ENCODE assay signal across 17 cellular contexts in the genomic region with DNA sequence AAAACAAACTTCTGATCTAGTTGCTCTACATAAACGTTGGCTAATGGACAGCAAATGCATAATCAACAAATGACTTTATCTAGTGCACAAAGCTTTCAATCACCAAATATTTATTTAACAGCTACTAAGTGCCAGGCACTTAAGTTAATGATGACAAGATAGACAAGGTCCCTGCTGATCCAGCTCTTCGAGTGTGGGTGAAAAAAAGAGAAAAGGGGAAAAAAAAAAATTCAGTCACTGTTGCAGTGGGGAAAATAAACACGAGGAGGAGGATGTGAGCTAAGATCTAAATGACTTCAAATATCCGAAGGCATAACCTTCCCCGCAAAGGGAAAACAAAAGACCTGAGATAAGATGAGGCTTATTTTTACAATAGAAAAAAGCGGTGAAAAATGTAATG. TPM values are rescaled to one million over a fixed set of nuclear protein-coding genes. Genes with fewer than 3 reads are reported as not detected.
DNase-seq lines count a peak whose midpoint lies in the region; ATAC-seq, FAIRE-seq and TF ChIP-seq lines count a peak whose summit lies in the region.
"Had no signal": no experiment of that assay in that cellular context is flagged by ENCODE, and none has a peak within 500 bp of the region (broad histone marks: within the 10 kb centered on the region; RNA-seq: fewer than 3 reads in every experiment).

No MANE protein-coding gene starts in this region.

- H3K27me3 Mint-ChIP-seq in activated T-cell treated with anti-CD3 and anti-CD28 coated beads, Interleukin-2, amount 50 U/mL, for 4 hours (ENCODE audit: low read depth) = no peaks in the 10 kb centered on the region
- no peaks in the 10 kb centered on the region for H3K27me3 Mint-ChIP-seq in osteocyte (ENCODE audit: unreplicated experiment)
- H3K27me3 Mint-ChIP-seq: natural killer cell treated with Interleukin-12 subunit alpha and Interleukin-12 subunit beta and Interleukin-15 and Interleukin-18, amount 100 ng/mL, for 72 hours had no signal

- in situ Hi-C loops in K562 (cut with MboI) = no loop called here

- TF ChIP-seq POLR2A in K562 (conservative IDR thresholded peaks at IDR 0.05) = no peak

- no peaks in the 10 kb centered on the region for H3K9me3 Mint-ChIP-seq in activated T-cell treated with anti-CD3 and anti-CD28 coated beads, Interleukin-2, amount 50 U/mL, for 4 hours
- H3K9me3 Mint-ChIP-seq in osteocyte (ENCODE audit: unreplicated experiment) = no peaks in the 10 kb centered on the region
- H3K9me3 Mint-ChIP-seq: natural killer cell treated with Interleukin-12 subunit alpha and Interleukin-12 subunit beta and Interleukin-15 and Interleukin-18, amount 100 ng/mL, for 72 hours had no signal

- TF ChIP-seq EP300 in K562 (IDR thresholded peaks at IDR 0.05; ENCODE audit: low read length) = no peak

- H3K4me3 Mint-ChIP-seq in activated T-cell treated with anti-CD3 and anti-CD28 coated beads, Interleukin-2, amount 50 U/mL, for 4 hours = peak overlapping the region; percentile 3
- no peak overlapping the region for H3K4me3 Mint-ChIP-seq in osteocyte (ENCODE audit: unreplicated experiment)
- H3K4me3 Mint-ChIP-seq: natural killer cell treated with Interleukin-12 subunit alpha and Interleukin-12 subunit beta and Interleukin-15 and Interleukin-18, amount 100 ng/mL, for 72 hours had no signal

- TF ChIP-seq CTCF in K562 (IDR thresholded peaks at IDR 0.05 in 2 of 3, conservative IDR thresholded peaks at IDR 0.05 in 1 of 3; ENCODE audit: insufficient read depth in 2 of 3, low read depth in 1 of 3, low read length in 3 of 3) = no peak
- TF ChIP-seq CTCF in osteocyte (IDR thresholded peaks at IDR 0.05) = no peak

- POLR2A ChIA-PET in K562 (lab: Yijun Ruan, JAX) = interaction anchor here (2.2 kb wide), 1 partner anchor 10 kb away, joined by 10 read pairs; a partner anchor contains a TSS

- no peak overlapping the region for H3K4me2 ChIP-seq in K562 (ENCODE audit: insufficient read depth, low read length)

- CTCF ChIA-PET in K562 (lab: Yijun Ruan, JAX; ENCODE audit: low intra/inter-chr PET ratio) = no interaction called here

- no peak overlapping the region for H3K9ac ChIP-seq in K562 (ENCODE audit: insufficient read depth in 1 of 2, low read depth in 2 of 2, low read length in 2 of 2)

- peaks cover 60% of the 10 kb centered on the region for H3K79me2 ChIP-seq in K562 (ENCODE audit: control insufficient read depth, insufficient read depth, low read length)

- H3K4me1 ChIP-seq in K562 (replicated peaks in 1 of 2; ENCODE audit: control insufficient read depth in 2 of 2, insufficient read depth in 2 of 2, low read length in 2 of 2) = no peaks in the 10 kb centered on the region; a peak in 1 of 5 replicates
- H3K4me1 ChIP-seq: BE2C, testis had no signal

- H3K27ac Mint-ChIP-seq in osteocyte (ENCODE audit: unreplicated experiment) = peak overlapping the region; percentile 20
- H3K27ac Mint-ChIP-seq: natural killer cell treated with Interleukin-12 subunit alpha and Interleukin-12 subunit beta and Interleukin-15 and Interleukin-18, amount 100 ng/mL, for 72 hours had no signal

- ATAC-seq in activated T-cell treated with anti-CD3 and anti-CD28 coated beads, Interleukin-2, amount 50 U/mL, for 4 hours = no peak
- ATAC-seq in K562 = no peak
- no peak for ATAC-seq in Right ventricle myocardium superior (ENCODE audit: poor library complexity)
- ATAC-seq: natural killer cell treated with Interleukin-12 subunit alpha and Interleukin-12 subunit beta and Interleukin-15 and Interleukin-18, amount 100 ng/mL, for 72 hours had no signal

- H3K36me3 Mint-ChIP-seq in activated T-cell treated with anti-CD3 and anti-CD28 coated beads, Interleukin-2, amount 50 U/mL, for 4 hours (ENCODE audit: insufficient read depth) = peaks cover 27% of the 10 kb centered on the region
- H3K36me3 Mint-ChIP-seq in osteocyte (ENCODE audit: unreplicated experiment) = peaks cover 25% of the 10 kb centered on the region

- H3K4me3 ChIP-seq in K562 = no peak overlapping the region
- H3K4me3 ChIP-seq: SK-N-MC, testis had no signal

- no peak for DNase-seq in activated T-cell treated with anti-CD3 and anti-CD28 coated beads, Interleukin-2, amount 50 U/mL, for 4 hours
- DNase-seq in activated T-cell treated with anti-CD3 and anti-CD28 coated beads for 4 hours (no peak), NCI-H146 treated with DMSO at 0.1 percent for 48 hours (lab: John Stamatoyannopoulos, UW; ENCODE audit: unreplicated experiment) (peak; percentile 97), K562 (ENCODE audit: extremely low read depth in 1 of 4, low spot score in 3 of 4) (no peak), osteocyte (ENCODE audit: extremely low spot score, unreplicated experiment) (no peak), AML-193 (lab: John Stamatoyannopoulos, UW) (no peak), NCI-H2227 (lab: John Stamatoyannopoulos, UW; ENCODE audit: unreplicated experiment) (no peak), Right ventricle myocardium superior (no peak)
- DNase-seq: BE2C, cortex of kidney, Karpas-422, NCI-H2171, retina, testis had no signal

- WGBS in K562 (ENCODE audit: insufficient coverage, low coverage, missing lambda C conversion rate) = 79% methylated on average over 5 of the region's 6 CpGs

- peaks cover 68% of the 10 kb centered on the region for H3K36me3 ChIP-seq in K562 (ENCODE audit: control insufficient read depth, insufficient read depth, low read length)

- H2AFZ ChIP-seq in K562 (ENCODE audit: low read depth, low read length) = no peak overlapping the region

- no peak for FAIRE-seq in K562 (lab: Jason Lieb, UNC)

- H4K20me1 ChIP-seq in K562 (replicated peaks; ENCODE audit: control insufficient read depth, insufficient read depth, low read length) = no peaks in the 10 kb centered on the region

- H3K27ac ChIP-seq in K562 (ENCODE audit: extremely low read depth, low read depth, low read length) = no peak overlapping the region
- H3K27ac ChIP-seq: HL-60, testis had no signal

- H3K27me3 ChIP-seq in K562 (ENCODE audit: control insufficient read depth in 2 of 2, insufficient read depth in 2 of 2, low read length in 2 of 2) = no peaks in the 10 kb centered on the region
- H3K27me3 ChIP-seq: BE2C, testis had no signal

- no TSS peak for BruUV-seq in K562 (replicated peaks; lab: Mats Ljungman, UMichigan)

- no peaks in the 10 kb centered on the region for H3K9me3 ChIP-seq in K562 (replicated peaks; ENCODE audit: control insufficient read depth, insufficient read depth, low read depth, low read length)
- H3K9me3 ChIP-seq: BE2C, testis had no signal

- H3K9me1 ChIP-seq in K562 (ENCODE audit: control insufficient read depth, insufficient read depth, low read length) = no peaks in the 10 kb centered on the region

- intact Hi-C loops in K562 (cut with micrococcal nuclease) = no loop called here
- intact Hi-C loops in Right ventricle myocardium superior (cut with DNase I) = no loop called here

- peaks cover 63% of the 10 kb centered on the region for H3K4me1 Mint-ChIP-seq in activated T-cell treated with anti-CD3 and anti-CD28 coated beads, Interleukin-2, amount 50 U/mL, for 4 hours (ENCODE audit: low read depth)
- peaks cover 41% of the 10 kb centered on the region for H3K4me1 Mint-ChIP-seq in osteocyte (ENCODE audit: unreplicated experiment)

- TF ChIP-seq RAD21 in K562 (CRISPR knock-in tag; conservative IDR thresholded peaks at IDR 0.05 in 1 of 2, IDR thresholded peaks at IDR 0.05 in 1 of 2) = no peak

RNA-seq across cellular contexts. Expression of a gene that starts 9.6 kb away (rescaled TPM):
- 10 to 100 TPM; 43.2 to 54.1 (median 44.7) TPM for total RNA-seq in activated T-cell treated with anti-CD3 and anti-CD28 coated beads, Interleukin-2, amount 50 U/mL, for 4 hours
- total RNA-seq in K562 (2011; cell fraction: chromatin; rRNA removed; ENCODE audit: low replicate concordance) = 20.3 and 103 TPM in 2 replicates
- 14.7 and 17.6 TPM in 2 replicates for total RNA-seq in K562 (2011; cell fraction: nucleolus; rRNA removed)
- 44.9 and 69.0 TPM in 2 replicates for total RNA-seq in K562 (2011; cell fraction: nucleoplasm; rRNA removed)
- total RNA-seq in K562 (2014; rRNA removed) (59.9 and 64.0 TPM in 2 replicates), K562 (2014; rRNA removed; fragmentation: Illumina TruSeq; extraction: Trizol) (98.0 and 114 TPM in 2 replicates), K562 (2015; rRNA removed; fragmentation: Illumina TruSeq; extraction: Trizol) (106 and 113 TPM in 2 replicates), K562 (2021) (52.3 and 56.8 TPM in 2 replicates), osteocyte (77.5 and 78.1 TPM in 2 replicates), Right ventricle myocardium superior (21.1 TPM)
- polyA plus RNA-seq in K562 (2011; rRNA removed) (33.1 and 52.1 TPM in 2 replicates), K562 (2014; fragmentation: Illumina TruSeq; extraction: Trizol) (96.5 and 119 TPM in 2 replicates), K562 (2014; fragmentation: Nextera tagmentation; extraction: Ambion mirVana) (10 to 100 TPM; 18.8 to 22.7 TPM), K562 (2014; rRNA removed) (73.2 and 73.6 TPM in 2 replicates)
- polyA plus RNA-seq in K562 (2011; cell fraction: cytosol; rRNA removed) = 9.0 and 21.4 TPM in 2 replicates
- polyA plus RNA-seq in K562 (2011; cell fraction: nucleus; rRNA removed) = 21.7 and 23.0 TPM in 2 replicates
- polyA plus RNA-seq in K562 (2012) = 73.2 and 90.2 TPM in 2 replicates
- 56.3 and 62.3 TPM in 2 replicates for polyA minus RNA-seq in K562 (2011; rRNA and poly(A)+ RNA removed)
- 21.5 and 24.0 TPM in 2 replicates for polyA minus RNA-seq in K562 (2011; cell fraction: cytosol; rRNA and poly(A)+ RNA removed)
- polyA minus RNA-seq in K562 (2011; cell fraction: nucleus; rRNA and poly(A)+ RNA removed) = 26.3 and 51.1 TPM in 2 replicates

RNA-seq across cellular contexts. Expression of a gene that starts 51.7 kb away (rescaled TPM):
- total RNA-seq in activated T-cell treated with anti-CD3 and anti-CD28 coated beads, Interleukin-2, amount 50 U/mL, for 4 hours = under 1 TPM; 0.63 to 0.73 (median 0.71) TPM
- 0.14 and 0.67 TPM in 2 replicates for total RNA-seq in K562 (2011; cell fraction: chromatin; rRNA removed; ENCODE audit: low replicate concordance)
- 0.13 and 0.17 TPM in 2 replicates for total RNA-seq in K562 (2011; cell fraction: nucleolus; rRNA removed)
- 0.15 and 2.7 TPM in 2 replicates for total RNA-seq in K562 (2011; cell fraction: nucleoplasm; rRNA removed)
- total RNA-seq in K562 (2014; rRNA removed) (0.20 and 3.8 TPM in 2 replicates), K562 (2014; rRNA removed; fragmentation: Illumina TruSeq; extraction: Trizol) (0.36 and 0.61 TPM in 2 replicates), K562 (2015; rRNA removed; fragmentation: Illumina TruSeq; extraction: Trizol) (0.57 and 0.69 TPM in 2 replicates), K562 (2021) (0.22 and 0.27 TPM in 2 replicates), osteocyte (4.5 and 5.4 TPM in 2 replicates), Right ventricle myocardium superior (1.6 TPM)
- polyA plus RNA-seq in K562 (2011; rRNA removed) (0.27 and 0.31 TPM in 2 replicates), K562 (2014; fragmentation: Illumina TruSeq; extraction: Trizol) (0.18 and 0.25 TPM in 2 replicates), K562 (2014; fragmentation: Nextera tagmentation; extraction: Ambion mirVana) (under 1 TPM; 0.08 to 0.17 TPM), K562 (2014; rRNA removed) (0.12 TPM in 2 replicates)
- 0.06 and 0.15 TPM in 2 replicates for polyA plus RNA-seq in K562 (2011; cell fraction: cytosol; rRNA removed)
- polyA plus RNA-seq in K562 (2011; cell fraction: nucleus; rRNA removed) = 0.07 and 0.28 TPM in 2 replicates
- polyA plus RNA-seq in K562 (2012) = 0.16 and 0.25 TPM in 2 replicates
- polyA minus RNA-seq in K562 (2011; rRNA and poly(A)+ RNA removed) = 0.48 and 0.77 TPM in 2 replicates
- 0.27 TPM in 1 of 2 replicates, not detected in the other for polyA minus RNA-seq in K562 (2011; cell fraction: cytosol; rRNA and poly(A)+ RNA removed)
- 1.1 and 1.2 TPM in 2 replicates for polyA minus RNA-seq in K562 (2011; cell fraction: nucleus; rRNA and poly(A)+ RNA removed)
